In genomic region chr1:33902486-33903209, GRCh38 we compare ENCODE assay signal across 11 cellular contexts. TPM values are rescaled to one million over a fixed set of nuclear protein-coding genes. Genes with fewer than 3 reads are reported as not detected.
DNase-seq lines count a peak whose midpoint lies in the region; ATAC-seq and TF ChIP-seq lines count a peak whose summit lies in the region.
"Had no signal": no experiment of that assay in that cellular context is flagged by ENCODE, and none has a peak within 500 bp of the region (broad histone marks: within the 10 kb centered on the region; RNA-seq: fewer than 3 reads in every experiment).

No MANE protein-coding gene starts in this region.

- peak; percentile 3 for DNase-seq in NCI-H1092 (lab: John Stamatoyannopoulos, UW)
- DNase-seq in NCI-H1092 treated with DMSO at 0.1 percent for 48 hours (lab: John Stamatoyannopoulos, UW), result no peak
- peak; percentile 56 for DNase-seq in HCEC 1CT
- peak; percentile 46 for DNase-seq in M059J (ENCODE audit: low read depth)
- no peak for DNase-seq in left lung
- no peak for DNase-seq in stimulated activated CD4-positive, alpha-beta T cell treated with anti-CD3 and anti-CD28 coated beads, Interleukin-2, amount 100 ng/mL, for 24 hours
- DNase-seq in stimulated activated naive CD4-positive, alpha-beta T cell treated with Interleukin-2 at 50 U/mL for 16 hours (lab: John Stamatoyannopoulos, UW), result no peak
- DNase-seq: uterus had no signal

- H3K4me3 ChIP-seq in left lung, result no peak overlapping the region
- H3K4me3 ChIP-seq: uterus had no signal

- no peaks in the 10 kb centered on the region for H3K9me3 ChIP-seq in left lung
- H3K9me3 ChIP-seq: uterus had no signal

- no peak for TF ChIP-seq CTCF in left lung (IDR thresholded peaks at IDR 0.05)

- no peaks in the 10 kb centered on the region for H3K4me1 ChIP-seq in left lung
- H3K4me1 ChIP-seq: uterus had no signal

- no peaks in the 10 kb centered on the region for H3K36me3 ChIP-seq in left lung
- H3K36me3 ChIP-seq: uterus had no signal

- H3K27me3 ChIP-seq in left lung, result peaks cover 0 to 10% of the 10 kb centered on the region in 2 donors
- H3K27me3 ChIP-seq: uterus had no signal

- no peak overlapping the region for H3K27ac ChIP-seq in left lung
- H3K27ac ChIP-seq: uterus had no signal

- intact Hi-C loops in left lung (cut with DNase I), result no loop called here

- ATAC-seq in left lung (peak; percentile 72), HG03039 (IDR thresholded peaks at IDR 0.05; ENCODE audit: unreplicated experiment) (no peak)

RNA-seq across cellular contexts. Expression of gene HMGB4, which starts 38.8 kb away (rescaled TPM):
- total RNA-seq in M059J (2014; rRNA removed; shearing (Covaris generic)), result not detected in 2 replicates
- not detected for total RNA-seq in left lung
- total RNA-seq: H4, liver, uterus had no signal

Comparison
In these comparisons a context has a peak if more than half of its experiments do, and no peak if none do; other contexts are left out.
1. DNase-seq: peak in NCI-H1092 (single experiment), HCEC 1CT (single experiment) and M059J (single experiment); none in NCI-H1092 treated with DMSO at 0.1 percent for 48 hours (single experiment), left lung (0 of 2), stimulated activated CD4-positive, alpha-beta T cell treated with anti-CD3 and anti-CD28 coated beads, Interleukin-2, amount 100 ng/mL, for 24 hours (0 of 2) and stimulated activated naive CD4-positive, alpha-beta T cell treated with Interleukin-2 at 50 U/mL for 16 hours (single experiment).